21 cellular contexts compared by ENCODE assay signal in genomic region chr1:63898428-63899220, GRCh38.
"Had no signal": no experiment of that assay in that cellular context is flagged by ENCODE, and none has a peak within 500 bp of the region (broad histone marks: within the 10 kb centered on the region; RNA-seq: fewer than 3 reads in every experiment).

No MANE protein-coding gene starts in this region.

- H3K4me3 Mint-ChIP-seq: activated naive CD4-positive, alpha-beta T cell treated with anti-CD3 and anti-CD28 coated beads, Interleukin-2, amount 50 U/mL, for 24 hours; endodermal cell; natural killer cell treated with Interleukin-12 subunit alpha and Interleukin-12 subunit beta and Interleukin-15 and Interleukin-18, amount 100 ng/mL, for 72 hours; stimulated activated effector memory CD8-positive, alpha-beta T cell treated with anti-CD3 and anti-CD28 coated beads, Interleukin-12 subunit alpha, Interleukin-12 subunit beta, amount 100 ng/mL, for 72 hours had no signal

- H3K36me3 ChIP-seq: adrenal gland, esophagus squamous epithelium, gastrocnemius medialis, pancreas, right lobe of liver, stomach, suprapubic skin had no signal

- ATAC-seq: gastrocnemius medialis; natural killer cell treated with Interleukin-12 subunit alpha and Interleukin-12 subunit beta and Interleukin-15 and Interleukin-18, amount 100 ng/mL, for 72 hours; pancreas; right lobe of liver; stimulated activated effector memory CD8-positive, alpha-beta T cell treated with anti-CD3 and anti-CD28 coated beads, Interleukin-12 subunit alpha, Interleukin-12 subunit beta, amount 100 ng/mL, for 72 hours had no signal

- H3K27ac ChIP-seq: adrenal gland, esophagus squamous epithelium, gastrocnemius medialis, pancreas, right lobe of liver, suprapubic skin had no signal

- H3K4me3 ChIP-seq: adrenal gland, esophagus squamous epithelium, gastrocnemius medialis, pancreas, right lobe of liver, stomach, suprapubic skin had no signal

- H3K9me3 Mint-ChIP-seq: activated naive CD4-positive, alpha-beta T cell treated with anti-CD3 and anti-CD28 coated beads, Interleukin-2, amount 50 U/mL, for 24 hours; endodermal cell; natural killer cell treated with Interleukin-12 subunit alpha and Interleukin-12 subunit beta and Interleukin-15 and Interleukin-18, amount 100 ng/mL, for 72 hours; stimulated activated effector memory CD8-positive, alpha-beta T cell treated with anti-CD3 and anti-CD28 coated beads, Interleukin-12 subunit alpha, Interleukin-12 subunit beta, amount 100 ng/mL, for 72 hours had no signal

- H3K27ac Mint-ChIP-seq: activated naive CD4-positive, alpha-beta T cell treated with anti-CD3 and anti-CD28 coated beads, Interleukin-2, amount 50 U/mL, for 24 hours; endodermal cell; natural killer cell treated with Interleukin-12 subunit alpha and Interleukin-12 subunit beta and Interleukin-15 and Interleukin-18, amount 100 ng/mL, for 72 hours; stimulated activated effector memory CD8-positive, alpha-beta T cell treated with anti-CD3 and anti-CD28 coated beads, Interleukin-12 subunit alpha, Interleukin-12 subunit beta, amount 100 ng/mL, for 72 hours; type B pancreatic cell had no signal

- H3K27me3 ChIP-seq: adrenal gland, esophagus squamous epithelium, gastrocnemius medialis, pancreas, right lobe of liver, stomach, suprapubic skin had no signal

- H3K4me1 Mint-ChIP-seq: activated naive CD4-positive, alpha-beta T cell treated with anti-CD3 and anti-CD28 coated beads, Interleukin-2, amount 50 U/mL, for 24 hours; stimulated activated effector memory CD8-positive, alpha-beta T cell treated with anti-CD3 and anti-CD28 coated beads, Interleukin-12 subunit alpha, Interleukin-12 subunit beta, amount 100 ng/mL, for 72 hours had no signal

- H3K4me1 ChIP-seq: adrenal gland, right lobe of liver had no signal

- H3K36me3 Mint-ChIP-seq: activated naive CD4-positive, alpha-beta T cell treated with anti-CD3 and anti-CD28 coated beads, Interleukin-2, amount 50 U/mL, for 24 hours; natural killer cell treated with Interleukin-12 subunit alpha and Interleukin-12 subunit beta and Interleukin-15 and Interleukin-18, amount 100 ng/mL, for 72 hours; stimulated activated effector memory CD8-positive, alpha-beta T cell treated with anti-CD3 and anti-CD28 coated beads, Interleukin-12 subunit alpha, Interleukin-12 subunit beta, amount 100 ng/mL, for 72 hours had no signal

- DNase-seq: activated gamma-delta T cell treated with Interleukin-2 at 50 U/mL for 16 hours; activated T-cell treated with anti-CD3 and anti-CD28 coated beads, Interleukin-2, amount 50 U/mL, for 1 hour; adrenal gland; cerebellar nuclear complex; cortex of kidney; endodermal cell; esophagus squamous epithelium; gastrocnemius medialis; hippocampal formation; kidney glomerular epithelial cell; pancreas; right lobe of liver; small intestine; stimulated activated CD4-positive, alpha-beta T cell treated with anti-CD3 and anti-CD28 coated beads, Interleukin-2, amount 100 ng/mL, for 24 hours; stomach; T-helper 9 cell had no signal

- H3K9me3 ChIP-seq: adrenal gland, esophagus squamous epithelium, gastrocnemius medialis, pancreas, right lobe of liver, stomach had no signal

- H3K27me3 Mint-ChIP-seq: type B pancreatic cell had no signal
